In the genomic region with DNA sequence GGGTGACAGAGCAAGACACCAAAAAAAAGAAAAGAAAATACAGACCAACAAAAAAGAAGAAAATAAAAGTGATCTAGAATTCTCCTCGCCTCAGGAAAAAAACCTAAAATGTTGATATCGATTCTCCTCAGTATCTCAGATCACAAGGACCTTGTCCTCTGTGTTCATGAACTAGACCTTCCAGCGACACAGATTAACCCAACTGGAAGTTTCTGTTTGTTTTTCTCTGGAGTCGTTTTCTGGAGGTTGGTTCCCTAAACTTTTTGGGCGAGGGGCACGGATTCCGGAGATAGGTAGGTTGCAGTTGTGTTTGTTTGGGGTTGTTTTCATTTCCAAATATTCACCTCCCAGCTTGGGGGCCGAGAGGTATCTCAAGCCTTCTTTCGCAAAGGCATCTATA, we compare ENCODE assay signal across 9 cellular contexts. TPM values are rescaled to one million over a fixed set of nuclear protein-coding genes. Genes with fewer than 3 reads are reported as not detected.
DNase-seq lines count a peak whose midpoint lies in the region; ATAC-seq and TF ChIP-seq lines count a peak whose summit lies in the region.
"Had no signal": no experiment of that assay in that cellular context is flagged by ENCODE, and none has a peak within 500 bp of the region (broad histone marks: within the 10 kb centered on the region; RNA-seq: fewer than 3 reads in every experiment).

No MANE protein-coding gene starts in this region.

- DNase-seq in BE2C, result no peak
- DNase-seq in Jurkat, Clone E6-1 (ENCODE audit: low read depth, low spot score), result no peak
- no peak for DNase-seq in effector memory CD4-positive, alpha-beta T cell
- DNase-seq in SW480 (ENCODE audit: low spot score), result no peak
- no peak for DNase-seq in stimulated activated CD4-positive, alpha-beta T cell treated with anti-CD3 and anti-CD28 coated beads, Interleukin-12 subunit alpha, Interleukin-12 subunit beta, amount 100 ng/mL, for 4 hours
- no peak for DNase-seq in NCI-H2196 treated with DMSO at 0.1 percent for 48 hours (lab: John Stamatoyannopoulos, UW; ENCODE audit: unreplicated experiment)

- H3K4me3 ChIP-seq in BE2C (ENCODE audit: low read depth, low read length), result peak overlapping the region; percentile 71
- peak overlapping the region; percentile 96 for H3K4me3 ChIP-seq in Jurkat, Clone E6-1 (ENCODE audit: low read length)
- peak overlapping the region; percentile 89 for H3K4me3 ChIP-seq in effector memory CD4-positive, alpha-beta T cell (ENCODE audit: insufficient read depth, low read depth, low read length, poor library complexity, severe bottlenecking)
- H3K4me3 ChIP-seq in neuron (ENCODE audit: low read length), result peak overlapping the region; percentile 85

- H3K4me1 ChIP-seq in BE2C (no peaks in the 10 kb centered on the region), neuron (ENCODE audit: insufficient read depth, low read length) (peaks cover 16% of the 10 kb centered on the region)
- H3K4me1 ChIP-seq in effector memory CD4-positive, alpha-beta T cell (ENCODE audit: control insufficient read depth, insufficient read depth, low read length, poor library complexity, severe bottlenecking), result peaks cover 7% of the 10 kb centered on the region

- H2AFZ ChIP-seq in neuron (ENCODE audit: low read depth, low read length), result peak overlapping the region; percentile 80

- no peak overlapping the region for H3K27ac ChIP-seq in effector memory CD4-positive, alpha-beta T cell (ENCODE audit: insufficient read depth, low read length, poor library complexity, severe bottlenecking)
- H3K27ac ChIP-seq: cardiac muscle cell had no signal

- H3K27me3 ChIP-seq in BE2C, result no peaks in the 10 kb centered on the region
- no peaks in the 10 kb centered on the region for H3K27me3 ChIP-seq in effector memory CD4-positive, alpha-beta T cell (replicated peaks; ENCODE audit: control insufficient read depth, insufficient read depth, low read length, poor library complexity, severe bottlenecking)
- no peaks in the 10 kb centered on the region for H3K27me3 ChIP-seq in neuron (ENCODE audit: insufficient read depth, low read length)
- H3K27me3 ChIP-seq: cardiac muscle cell had no signal

- no peak for ATAC-seq in HG02642 (IDR thresholded peaks at IDR 0.05; ENCODE audit: poor library complexity, unreplicated experiment)

- no peak for TF ChIP-seq CTCF in BE2C (IDR thresholded peaks at IDR 0.05; ENCODE audit: low read depth, low read length)

- H3K9me3 ChIP-seq in BE2C, result no peaks in the 10 kb centered on the region
- H3K9me3 ChIP-seq in effector memory CD4-positive, alpha-beta T cell (ENCODE audit: control insufficient read depth, low read length), result no peaks in the 10 kb centered on the region
- peaks cover 2% of the 10 kb centered on the region for H3K9me3 ChIP-seq in neuron (ENCODE audit: low read length)

- peaks cover 20% of the 10 kb centered on the region for H3K36me3 ChIP-seq in BE2C
- H3K36me3 ChIP-seq in effector memory CD4-positive, alpha-beta T cell (ENCODE audit: control insufficient read depth, insufficient read depth, low read length), result peaks cover 7% of the 10 kb centered on the region
- H3K36me3 ChIP-seq in neuron (ENCODE audit: insufficient read depth, low read length), result peaks cover 23% of the 10 kb centered on the region

RNA-seq across cellular contexts. Expression of a gene that starts 0.6 kb away (rescaled TPM):
- 13.0 TPM for polyA plus RNA-seq in BE2C (2012; ENCODE audit: insufficient read depth, insufficient read length, low read depth)
- 127 TPM for polyA plus RNA-seq in Jurkat, Clone E6-1 (2012; ENCODE audit: insufficient read depth, insufficient read length)

RNA-seq across cellular contexts. Expression of a gene that starts 45.0 kb away (rescaled TPM):
- 62.6 TPM for polyA plus RNA-seq in BE2C (2012; ENCODE audit: insufficient read depth, insufficient read length, low read depth)
- 70.4 TPM for polyA plus RNA-seq in Jurkat, Clone E6-1 (2012; ENCODE audit: insufficient read depth, insufficient read length)

RNA-seq across cellular contexts. Expression of a gene that starts 47.2 kb away (rescaled TPM):
- polyA plus RNA-seq in BE2C (2012; ENCODE audit: insufficient read depth, insufficient read length, low read depth), result not detected
- 2.1 TPM for polyA plus RNA-seq in Jurkat, Clone E6-1 (2012; ENCODE audit: insufficient read depth, insufficient read length)
